Comparison of ENCODE assay signal across 22 cellular contexts in the genomic region with DNA sequence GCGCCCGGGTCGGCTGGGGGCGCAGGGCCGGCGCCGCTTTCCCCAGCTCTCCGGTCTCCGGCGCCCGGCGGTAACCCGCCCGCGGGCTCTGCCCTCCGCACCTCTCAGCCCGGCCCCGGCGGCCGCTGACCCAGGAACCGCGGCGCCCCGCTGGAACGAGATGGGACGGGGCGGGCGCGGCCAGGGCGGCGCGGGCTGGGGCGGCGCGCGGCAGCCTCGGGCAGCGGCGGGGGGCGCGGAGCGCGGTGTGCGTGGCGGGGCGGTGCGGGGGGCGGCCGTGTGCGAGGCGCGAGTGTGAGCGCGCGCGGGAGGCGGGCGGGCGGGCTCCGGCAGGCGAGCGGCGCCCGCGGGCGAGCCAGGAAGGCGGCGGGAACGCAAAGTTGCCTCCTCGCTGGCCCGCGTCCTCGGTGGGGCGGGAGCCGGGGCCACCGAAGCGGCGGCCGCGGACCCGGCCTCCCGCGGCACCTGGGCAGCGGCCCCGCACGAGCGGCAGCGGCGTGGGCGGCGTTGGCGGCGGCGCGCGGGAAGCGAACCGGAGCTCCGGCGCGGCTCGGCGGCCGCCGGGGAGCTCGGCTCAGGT. TPM values are rescaled to one million over a fixed set of nuclear protein-coding genes. Genes with fewer than 3 reads are reported as not detected.
A peak's percentile ranks its signal among the peaks of the same experiment; 100 is the strongest.
DNase-seq lines count a peak whose midpoint lies in the region; ATAC-seq, FAIRE-seq and TF ChIP-seq lines count a peak whose summit lies in the region.
"Had no signal": no experiment of that assay in that cellular context is flagged by ENCODE, and none has a peak within 500 bp of the region (broad histone marks: within the 10 kb centered on the region; RNA-seq: fewer than 3 reads in every experiment).

No MANE protein-coding gene starts in this region.

- no peak overlapping the region for H2AFZ ChIP-seq in GM23338
- no peak overlapping the region for H2AFZ ChIP-seq in PC-3 (ENCODE audit: low read length)
- no peak overlapping the region for H2AFZ ChIP-seq in smooth muscle cell (ENCODE audit: low read depth)

- TF ChIP-seq CTCF in GM23338 (conservative IDR thresholded peaks at IDR 0.05; ENCODE audit: low read depth in 2 of 2) (no peak), PC-3 (conservative IDR thresholded peaks at IDR 0.05; ENCODE audit: low read depth, low read length) (no peak), kidney (IDR thresholded peaks at IDR 0.05; ENCODE audit: borderline replicate concordance, extremely low read depth, insufficient read depth) (no peak), smooth muscle cell (IDR thresholded peaks at IDR 0.05; ENCODE audit: borderline replicate concordance, insufficient read depth, poor library complexity, severe bottlenecking) (no peak)

- H3K4me2 ChIP-seq in GM23338 (no peak overlapping the region), PC-3 (ENCODE audit: low read length) (no peak overlapping the region), smooth muscle cell (peak overlapping the region; percentile 92)

- peaks cover 10% of the 10 kb centered on the region for H3K36me3 Mint-ChIP-seq in GM23338 (ENCODE audit: low read depth)
- H3K36me3 Mint-ChIP-seq: activated naive CD8-positive, alpha-beta T cell; CD8-positive, alpha-beta memory T cell had no signal

- under 1% methylated on average over 68 of the region's 106 CpGs for WGBS in smooth muscle cell (ENCODE audit: low lambda C conversion rate)

- H3K27ac ChIP-seq in GM23338 (ENCODE audit: low read depth), result no peak overlapping the region
- H3K27ac ChIP-seq in PC-3 (ENCODE audit: low read length), result no peak overlapping the region
- H3K27ac ChIP-seq in kidney (ENCODE audit: low read depth in 2 of 2, low read length in 2 of 2), result no peak overlapping the region
- H3K27ac ChIP-seq in smooth muscle cell (ENCODE audit: low read depth), result no peak overlapping the region
- H3K27ac ChIP-seq: ascending aorta had no signal

- CTCF ChIA-PET in PC-3 (lab: Charles Lee), result no interaction called here

- H3K4me1 Mint-ChIP-seq in GM23338, result peaks cover 12% of the 10 kb centered on the region

- no peaks in the 10 kb centered on the region for H3K79me2 ChIP-seq in GM23338 (replicated peaks; ENCODE audit: insufficient read depth)
- peaks cover 16% of the 10 kb centered on the region for H3K79me2 ChIP-seq in PC-3 (ENCODE audit: low read length)
- peaks cover 18% of the 10 kb centered on the region for H3K79me2 ChIP-seq in smooth muscle cell (ENCODE audit: low read depth)

- intact Hi-C loops in PC-3 (cut with micrococcal nuclease) (no loop called here), kidney (cut with DNase I) (no loop called here)

- H3K4me3 Mint-ChIP-seq in GM23338, result no peak overlapping the region
- H3K4me3 Mint-ChIP-seq: activated naive CD8-positive, alpha-beta T cell; CD8-positive, alpha-beta memory T cell; central memory CD8-positive, alpha-beta T cell had no signal

- DNase-seq in GM23338 (ENCODE audit: low spot score) (peak; percentile 36), PC-3 (no peak), kidney (peak; percentile 47), smooth muscle cell (lab: John Stamatoyannopoulos, UW; ENCODE audit: unreplicated experiment) (no peak)
- no peak for DNase-seq in activated CD4-positive, alpha-beta T cell treated with anti-CD3 and anti-CD28 coated beads for 4 hours
- DNase-seq: CD8-positive, alpha-beta memory T cell; effector CD8-positive, alpha-beta T cell; hypothalamus; NCI-H2029; NCI-H774; OCI-M1; SHP77; substantia nigra had no signal

- BruUV-seq in PC-3 (replicated peaks; lab: Mats Ljungman, UMichigan), result no TSS peak

- POLR2A ChIA-PET in PC-3 (lab: Charles Lee; ENCODE audit: unreplicated experiment), result interaction anchor here (0.7 kb wide), 1 partner anchor 431 kb away, joined by 5 read pairs; no protein-coding TSS in a partner anchor

- H3K9ac ChIP-seq in PC-3 (ENCODE audit: low read length) (no peak overlapping the region), kidney (ENCODE audit: low read length in 2 of 2) (no peak overlapping the region), smooth muscle cell (ENCODE audit: low read depth) (no peak overlapping the region)

- H3K36me3 ChIP-seq in GM23338 (ENCODE audit: insufficient read depth), result no peaks in the 10 kb centered on the region
- H3K36me3 ChIP-seq in PC-3 (ENCODE audit: low read depth, low read length), result no peaks in the 10 kb centered on the region
- no peaks in the 10 kb centered on the region for H3K36me3 ChIP-seq in kidney (ENCODE audit: control insufficient read depth in 1 of 2, insufficient read depth in 2 of 2, low read length in 2 of 2)
- H3K36me3 ChIP-seq in smooth muscle cell (ENCODE audit: low read depth), result no peaks in the 10 kb centered on the region
- H3K36me3 ChIP-seq: ascending aorta, right lobe of liver had no signal

- H3K9me3 ChIP-seq in PC-3 (ENCODE audit: low read length), result no peaks in the 10 kb centered on the region
- H3K9me3 ChIP-seq in kidney (ENCODE audit: control insufficient read depth in 1 of 2, low read length in 2 of 2), result peaks cover 0 to 7% of the 10 kb centered on the region in 2 donors
- H3K9me3 ChIP-seq in smooth muscle cell (replicated peaks; ENCODE audit: low read depth), result no peaks in the 10 kb centered on the region
- H3K9me3 ChIP-seq: ascending aorta had no signal

- H3K27ac Mint-ChIP-seq in GM23338, result no peak overlapping the region
- H3K27ac Mint-ChIP-seq: activated naive CD8-positive, alpha-beta T cell; CD8-positive, alpha-beta memory T cell had no signal

- H3K27me3 ChIP-seq in GM23338 (ENCODE audit: insufficient read depth) (peaks cover 85% of the 10 kb centered on the region), PC-3 (ENCODE audit: low read length) (peaks cover 40% of the 10 kb centered on the region), smooth muscle cell (ENCODE audit: low read depth) (peaks cover 49% of the 10 kb centered on the region)

- H3K4me1 ChIP-seq in GM23338 (ENCODE audit: insufficient read depth) (peaks cover 9% of the 10 kb centered on the region; the same call in 1 of the 2 replicates), PC-3 (ENCODE audit: insufficient read depth, low read length) (no peaks in the 10 kb centered on the region), kidney (ENCODE audit: control insufficient read depth in 1 of 2, insufficient read depth in 1 of 2, low read depth in 1 of 2, low read length in 2 of 2) (no peaks in the 10 kb centered on the region), smooth muscle cell (ENCODE audit: low read depth) (peaks cover 24% of the 10 kb centered on the region)
- H3K4me1 ChIP-seq: ascending aorta had no signal

- H4K20me1 ChIP-seq in GM23338 (replicated peaks; ENCODE audit: insufficient read depth) (peaks cover 6% of the 10 kb centered on the region), PC-3 (ENCODE audit: low read length) (no peaks in the 10 kb centered on the region), smooth muscle cell (ENCODE audit: low read depth) (peaks cover 19% of the 10 kb centered on the region)

- H3K9me3 Mint-ChIP-seq in GM23338, result peaks cover 22% of the 10 kb centered on the region
- H3K9me3 Mint-ChIP-seq: central memory CD8-positive, alpha-beta T cell had no signal

- no peaks in the 10 kb centered on the region for H3K9me2 ChIP-seq in GM23338 (ENCODE audit: insufficient read depth)
- no peaks in the 10 kb centered on the region for H3K9me2 ChIP-seq in PC-3 (replicated peaks; ENCODE audit: low read length)

- ATAC-seq in GM23338 (no peak), PC-3 (peak; percentile 16), HG03432 (IDR thresholded peaks at IDR 0.05; ENCODE audit: unreplicated experiment) (no peak), HG03280 (IDR thresholded peaks at IDR 0.05; ENCODE audit: unreplicated experiment) (no peak)
- ATAC-seq: GM12878 had no signal

- H3F3A ChIP-seq in GM23338 (replicated peaks; ENCODE audit: low read depth) (no peaks in the 10 kb centered on the region), PC-3 (ENCODE audit: low read length, unreplicated experiment) (no peaks in the 10 kb centered on the region), smooth muscle cell (ENCODE audit: low read depth) (no peaks in the 10 kb centered on the region)

- H3K27me3 Mint-ChIP-seq in GM23338 (ENCODE audit: insufficient read depth, low read depth, poor library complexity), result peaks cover 82% of the 10 kb centered on the region

- H3K4me3 ChIP-seq in GM23338, result no peak overlapping the region
- H3K4me3 ChIP-seq in PC-3 (ENCODE audit: low read length), result no peak overlapping the region; the same call in 1 of the 2 replicates
- H3K4me3 ChIP-seq in kidney (ENCODE audit: low read length in 2 of 2), result no peak overlapping the region
- peak overlapping the region; percentile 79 for H3K4me3 ChIP-seq in smooth muscle cell
- H3K4me3 ChIP-seq: GM12878 had no signal

- FAIRE-seq in kidney (lab: Jason Lieb, UNC), result no peak
- FAIRE-seq: frontal cortex, GM12878 had no signal

TF ChIP-seq in GM23338, 12 proteins besides CTCF, POLR2A, EP300 and RAD21 (continues in another document):
- no peak for TF ChIP-seq ZNF331 (CRISPR knock-in tag; IDR thresholded peaks at IDR 0.05; ENCODE audit: low read depth)
- TF ChIP-seq POLR2AphosphoS5 (IDR thresholded peaks at IDR 0.05; ENCODE audit: low read depth), result no peak
- TF ChIP-seq EZH2phosphoT487 (IDR thresholded peaks at IDR 0.05; ENCODE audit: unreplicated experiment), result no peak
- no peak for TF ChIP-seq JUNB (IDR thresholded peaks at IDR 0.05; ENCODE audit: unreplicated experiment)
- no peak for TF ChIP-seq STAT1 (IDR thresholded peaks at IDR 0.05; ENCODE audit: unreplicated experiment)
- no peak for TF ChIP-seq ZNF114 (CRISPR knock-in tag; IDR thresholded peaks at IDR 0.05)

RNA-seq across cellular contexts. Expression of gene DIO3, which starts 0.7 kb away (rescaled TPM):
- 0.28 TPM in 1 of 2 replicates, not detected in the other for total RNA-seq in GM23338 (2014; rRNA removed; shearing (Covaris generic))
- polyA plus RNA-seq in GM23338 (2016; fragmentation: Nextera tagmentation; extraction: Ambion mirVana) (0.10 TPM in 2 replicates), kidney (ENCODE audit: insufficient read depth, low read depth, low replicate concordance) (0.17 TPM), smooth muscle cell (21.0 and 25.6 TPM in 2 replicates)
- total RNA-seq in PC-3 (2014; rRNA removed) (4.9 and 5.8 TPM in 2 replicates), kidney (0.94 TPM), smooth muscle cell (35.4 and 36.5 TPM in 2 replicates)
- total RNA-seq: ascending aorta; CD8-positive, alpha-beta memory T cell; GM12878; myocyte had no signal
- polyA plus RNA-seq: CD8-positive, alpha-beta memory T cell; GM12878 had no signal

Comparison
In these comparisons a context has a peak if more than half of its experiments do, and no peak if none do; other contexts are left out.
1. DNase-seq: peak in GM23338 (single experiment) and kidney (single experiment); none in PC-3 (single experiment), smooth muscle cell (single experiment) and activated CD4-positive, alpha-beta T cell treated with anti-CD3 and anti-CD28 coated beads for 4 hours (0 of 2).